In the genomic region with DNA sequence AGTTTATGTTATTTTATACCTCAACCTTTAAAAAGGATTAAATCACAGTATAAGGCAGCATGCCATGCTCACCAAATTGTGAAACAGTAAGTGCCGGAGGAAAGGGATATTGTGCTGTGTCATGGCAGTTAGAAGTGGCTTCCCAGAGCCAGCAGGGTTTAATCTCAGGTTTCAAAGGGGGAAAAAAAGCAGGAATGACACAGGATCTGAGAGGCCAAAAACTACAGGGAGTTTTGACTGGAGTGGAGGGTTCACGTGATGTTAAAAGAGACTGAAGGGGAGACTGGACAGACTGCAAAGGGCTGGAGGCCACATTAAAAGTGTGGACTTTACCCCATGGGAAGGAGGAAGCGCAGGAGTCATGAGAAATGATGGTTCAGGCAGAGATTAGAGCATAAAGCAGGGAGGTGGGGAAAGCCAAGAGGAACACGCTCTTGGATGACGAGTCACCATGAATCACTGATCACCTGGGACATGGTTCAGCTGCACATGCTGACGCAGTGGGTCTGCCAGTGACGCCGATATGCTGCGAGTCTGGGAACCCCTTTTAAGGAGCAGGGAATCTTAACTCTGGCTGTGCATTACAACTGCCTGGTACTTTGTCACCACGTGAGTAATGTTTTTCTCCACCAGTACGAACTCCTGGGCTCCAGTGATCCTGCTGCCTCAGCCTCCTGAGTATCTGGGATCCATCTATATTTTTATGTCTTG, we compare ENCODE assay signal across 9 cellular contexts. TPM values are rescaled to one million over a fixed set of nuclear protein-coding genes. Genes with fewer than 3 reads are reported as not detected.
A peak's percentile ranks its signal among the peaks of the same experiment; 100 is the strongest.
DNase-seq lines count a peak whose midpoint lies in the region; TF ChIP-seq lines count a peak whose summit lies in the region.
"Had no signal": no experiment of that assay in that cellular context is flagged by ENCODE, and none has a peak within 500 bp of the region (broad histone marks: within the 10 kb centered on the region; RNA-seq: fewer than 3 reads in every experiment).

No MANE protein-coding gene starts in this region.

- H3K14ac ChIP-seq in trophoblast cell (ENCODE audit: low read length): no peak overlapping the region

- H3K4ac ChIP-seq in trophoblast cell (ENCODE audit: low read depth, low read length): no peak overlapping the region

- H3K18ac ChIP-seq in trophoblast cell (ENCODE audit: low read length): peak overlapping the region; percentile 4

- DNase-seq in NCI-H1105 treated with DMSO at 0.1 percent for 48 hours (lab: John Stamatoyannopoulos, UW): peak; percentile 15
- no peak for DNase-seq in NCI-H1105 (lab: John Stamatoyannopoulos, UW)
- no peak for DNase-seq in SK-N-SH
- DNase-seq in glutamatergic neuron: no peak
- DNase-seq in trophoblast cell: peak; percentile 97 to 98
- DNase-seq in retina: no peak
- DNase-seq in NCI-H526 (lab: John Stamatoyannopoulos, UW): no peak
- DNase-seq in GM19240 (ENCODE audit: insufficient read length, low spot score): no peak

- no peak overlapping the region for H2AK5ac ChIP-seq in trophoblast cell (ENCODE audit: low read length)

- peaks cover 24% of the 10 kb centered on the region for H3K79me2 ChIP-seq in SK-N-SH (ENCODE audit: insufficient read depth)
- H3K79me2 ChIP-seq in trophoblast cell (ENCODE audit: control insufficient read depth, insufficient read depth, low read length, poor library complexity): no peaks in the 10 kb centered on the region

- H3K27ac ChIP-seq in SK-N-SH (ENCODE audit: low read depth in 2 of 2, low read length in 1 of 2) (peak overlapping the region in 1 of 2 experiments; percentile 93; a peak in 2 of 4 replicates), trophoblast cell (ENCODE audit: low read depth, low read length) (peak overlapping the region; percentile 76)

- H3F3A ChIP-seq in SK-N-SH (replicated peaks; ENCODE audit: insufficient read depth): peaks cover 26% of the 10 kb centered on the region

- peak overlapping the region; percentile 59 for H3K27ac Mint-ChIP-seq in glutamatergic neuron (ENCODE audit: unreplicated experiment)
- H3K27ac Mint-ChIP-seq: B cell had no signal

- H3K9ac ChIP-seq in SK-N-SH (peak overlapping the region; percentile 61), trophoblast cell (ENCODE audit: low read length) (peak overlapping the region; percentile 31)

- H2BK5ac ChIP-seq in trophoblast cell (ENCODE audit: low read depth, low read length, poor library complexity): peak overlapping the region; percentile 87

- peak overlapping the region; percentile 47 for H4K8ac ChIP-seq in trophoblast cell (ENCODE audit: low read depth, low read length)

- no peaks in the 10 kb centered on the region for H3K9me3 ChIP-seq in SK-N-SH
- no peaks in the 10 kb centered on the region for H3K9me3 ChIP-seq in trophoblast cell (ENCODE audit: insufficient read depth, low read depth, low read length)

- peaks cover 6% of the 10 kb centered on the region for H3K4me1 Mint-ChIP-seq in glutamatergic neuron (ENCODE audit: low read depth, unreplicated experiment)

- H4K91ac ChIP-seq in trophoblast cell (ENCODE audit: low read depth, low read length): peak overlapping the region; percentile 17

- CTCF ChIA-PET in SK-N-SH (lab: Yijun Ruan, JAX): no interaction called here

- H3K4me1 ChIP-seq in SK-N-SH (ENCODE audit: control insufficient read depth in 1 of 2, insufficient read depth in 2 of 2, low read depth in 1 of 2, low read length in 1 of 2) (peaks cover 5 to 9% of the 10 kb centered on the region in 2 experiments; a peak in 3 of 4 replicates), trophoblast cell (ENCODE audit: control insufficient read depth in 1 of 2, insufficient read depth in 2 of 2, low read length in 2 of 2) (peaks cover 13 to 23% of the 10 kb centered on the region in 2 experiments)

- H3K27me3 ChIP-seq in SK-N-SH (ENCODE audit: insufficient read depth): no peaks in the 10 kb centered on the region
- no peaks in the 10 kb centered on the region for H3K27me3 ChIP-seq in trophoblast cell (ENCODE audit: insufficient read depth, low read length)

- peaks cover 8% of the 10 kb centered on the region; the same call in 1 of the 2 replicates for H4K20me1 ChIP-seq in SK-N-SH (ENCODE audit: insufficient read depth)

- H3K79me1 ChIP-seq in trophoblast cell (ENCODE audit: low read length): peaks cover 18% of the 10 kb centered on the region

- peaks cover 10% of the 10 kb centered on the region for H3K36me3 Mint-ChIP-seq in glutamatergic neuron (ENCODE audit: unreplicated experiment)

- H2AFZ ChIP-seq in SK-N-SH (ENCODE audit: low read depth): peak overlapping the region; percentile 31; the same call in 1 of the 2 replicates
- H2AFZ ChIP-seq in trophoblast cell (ENCODE audit: insufficient read depth, low read length, poor library complexity): peak overlapping the region; percentile 66

- H2BK120ac ChIP-seq in trophoblast cell (ENCODE audit: insufficient read depth, low read length, poor library complexity): peak overlapping the region; percentile 68

- POLR2A ChIA-PET in SK-N-SH (lab: Yijun Ruan, JAX): no interaction called here

- no peak for TF ChIP-seq RAD21 in SK-N-SH (IDR thresholded peaks at IDR 0.05; ENCODE audit: low read length)

- H3K27me3 Mint-ChIP-seq in glutamatergic neuron (ENCODE audit: unreplicated experiment): no peaks in the 10 kb centered on the region
- H3K27me3 Mint-ChIP-seq: B cell had no signal

- H4K12ac ChIP-seq in trophoblast cell (ENCODE audit: low read depth, low read length): no peak overlapping the region

- H3K4me3 Mint-ChIP-seq in glutamatergic neuron (ENCODE audit: unreplicated experiment): peak overlapping the region; percentile 17
- H3K4me3 Mint-ChIP-seq: B cell had no signal

- peak overlapping the region; percentile 5 for H2BK12ac ChIP-seq in trophoblast cell (ENCODE audit: low read length)

- TF ChIP-seq EP300 in SK-N-SH (IDR thresholded peaks at IDR 0.05; ENCODE audit: borderline replicate concordance in 1 of 2, low read depth in 1 of 2, low read length in 1 of 2): peak in 1 of 2 experiments; percentile 4; a peak in 1 of 4 replicates

- TF ChIP-seq CTCF in SK-N-SH (IDR thresholded peaks at IDR 0.05): no peak
- no peak for TF ChIP-seq CTCF in glutamatergic neuron (IDR thresholded peaks at IDR 0.05; ENCODE audit: partially characterized antibody, unreplicated experiment)

- H3K9me3 Mint-ChIP-seq in glutamatergic neuron (ENCODE audit: unreplicated experiment): peaks cover 2% of the 10 kb centered on the region

- H3K4me3 ChIP-seq in SK-N-SH (ENCODE audit: low read depth in 2 of 2, low read length in 1 of 2) (peak overlapping the region in 1 of 2 experiments; percentile 38; a peak in 2 of 4 replicates), trophoblast cell (ENCODE audit: low read depth, low read length) (no peak overlapping the region)

- H3K9me2 ChIP-seq in SK-N-SH: no peaks in the 10 kb centered on the region

- H3K4me2 ChIP-seq in SK-N-SH: peak overlapping the region; percentile 59
- peak overlapping the region; percentile 64 for H3K4me2 ChIP-seq in trophoblast cell (ENCODE audit: low read length)

- H3K36me3 ChIP-seq in SK-N-SH (replicated peaks in 1 of 2; ENCODE audit: control insufficient read depth in 1 of 2, insufficient read depth in 2 of 2, low read length in 1 of 2) (peaks cover 0 to 21% of the 10 kb centered on the region in 2 experiments), trophoblast cell (ENCODE audit: control insufficient read depth in 1 of 2, insufficient read depth in 2 of 2, low read length in 2 of 2) (no peaks in the 10 kb centered on the region)

- 6% methylated on average over 11 of the region's 11 CpGs for WGBS in SK-N-SH (ENCODE audit: low lambda C conversion rate)
- no CpG with 5 or more reads among the region's 11 CpGs for WGBS in trophoblast cell (ENCODE audit: extremely low coverage, insufficient coverage, insufficient read length)

- H3K23ac ChIP-seq in trophoblast cell (ENCODE audit: low read length): no peak overlapping the region

TF ChIP-seq in SK-N-SH, 30 proteins besides CTCF, POLR2A, EP300 and RAD21 (continues in another document):
- TF ChIP-seq ELF1 (IDR thresholded peaks at IDR 0.05) (0 out of 2 replicates have a peak, but pooled peaks have one; percentile 8), FOXM1 (IDR thresholded peaks at IDR 0.05; ENCODE audit: low read depth) (no peak), RFX5 (IDR thresholded peaks at IDR 0.05; ENCODE audit: low read length) (no peak), MEF2A (IDR thresholded peaks at IDR 0.05; ENCODE audit: borderline replicate concordance, low read depth) (no peak)
- TF ChIP-seq, protein P1, sequence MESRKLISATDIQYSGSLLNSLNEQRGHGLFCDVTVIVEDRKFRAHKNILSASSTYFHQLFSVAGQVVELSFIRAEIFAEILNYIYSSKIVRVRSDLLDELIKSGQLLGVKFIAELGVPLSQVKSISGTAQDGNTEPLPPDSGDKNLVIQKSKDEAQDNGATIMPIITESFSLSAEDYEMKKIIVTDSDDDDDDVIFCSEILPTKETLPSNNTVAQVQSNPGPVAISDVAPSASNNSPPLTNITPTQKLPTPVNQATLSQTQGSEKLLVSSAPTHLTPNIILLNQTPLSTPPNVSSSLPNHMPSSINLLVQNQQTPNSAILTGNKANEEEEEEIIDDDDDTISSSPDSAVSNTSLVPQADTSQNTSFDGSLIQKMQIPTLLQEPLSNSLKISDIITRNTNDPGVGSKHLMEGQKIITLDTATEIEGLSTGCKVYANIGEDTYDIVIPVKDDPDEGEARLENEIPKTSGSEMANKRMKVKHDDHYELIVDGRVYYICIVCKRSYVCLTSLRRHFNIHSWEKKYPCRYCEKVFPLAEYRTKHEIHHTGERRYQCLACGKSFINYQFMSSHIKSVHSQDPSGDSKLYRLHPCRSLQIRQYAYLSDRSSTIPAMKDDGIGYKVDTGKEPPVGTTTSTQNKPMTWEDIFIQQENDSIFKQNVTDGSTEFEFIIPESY (IDR thresholded peaks at IDR 0.05; ENCODE audit: borderline replicate concordance, low read depth): no peak

RNA-seq across cellular contexts. Expression of a gene that starts 6.1 kb away (rescaled TPM):
- polyA plus RNA-seq in SK-N-SH (2012; rRNA removed): 45.1 and 52.4 TPM in 2 replicates
- polyA plus RNA-seq in SK-N-SH (2012; cell fraction: cytosol; rRNA removed): 45.4 and 60.4 TPM in 2 replicates
- 46.7 and 51.7 TPM in 2 replicates for polyA plus RNA-seq in SK-N-SH (2012; cell fraction: nucleus; rRNA removed)
- 56.1 TPM for total RNA-seq in glutamatergic neuron (ENCODE audit: unreplicated experiment)
- polyA plus RNA-seq in trophoblast cell (2013): 34.8 and 35.1 TPM in 2 replicates

RNA-seq across cellular contexts. Expression of a gene that starts 50.8 kb away (rescaled TPM):
- 13.2 and 16.7 TPM in 2 replicates for polyA plus RNA-seq in SK-N-SH (2012; rRNA removed)
- 10.7 and 13.4 TPM in 2 replicates for polyA plus RNA-seq in SK-N-SH (2012; cell fraction: cytosol; rRNA removed)
- 30.3 and 36.3 TPM in 2 replicates for polyA plus RNA-seq in SK-N-SH (2012; cell fraction: nucleus; rRNA removed)
- 31.8 TPM for total RNA-seq in glutamatergic neuron (ENCODE audit: unreplicated experiment)
- polyA plus RNA-seq in trophoblast cell (2013): 8.7 and 9.5 TPM in 2 replicates

Comparison
In these comparisons a context has a peak if more than half of its experiments do, and no peak if none do; other contexts are left out.
1. DNase-seq: peak in NCI-H1105 treated with DMSO at 0.1 percent for 48 hours (single experiment) and trophoblast cell (2 of 2); none in NCI-H1105 (single experiment), SK-N-SH (single experiment), glutamatergic neuron (single experiment), retina (single experiment), NCI-H526 (0 of 2) and GM19240 (single experiment).